8 cellular contexts compared by ENCODE assay signal in the genomic region with DNA sequence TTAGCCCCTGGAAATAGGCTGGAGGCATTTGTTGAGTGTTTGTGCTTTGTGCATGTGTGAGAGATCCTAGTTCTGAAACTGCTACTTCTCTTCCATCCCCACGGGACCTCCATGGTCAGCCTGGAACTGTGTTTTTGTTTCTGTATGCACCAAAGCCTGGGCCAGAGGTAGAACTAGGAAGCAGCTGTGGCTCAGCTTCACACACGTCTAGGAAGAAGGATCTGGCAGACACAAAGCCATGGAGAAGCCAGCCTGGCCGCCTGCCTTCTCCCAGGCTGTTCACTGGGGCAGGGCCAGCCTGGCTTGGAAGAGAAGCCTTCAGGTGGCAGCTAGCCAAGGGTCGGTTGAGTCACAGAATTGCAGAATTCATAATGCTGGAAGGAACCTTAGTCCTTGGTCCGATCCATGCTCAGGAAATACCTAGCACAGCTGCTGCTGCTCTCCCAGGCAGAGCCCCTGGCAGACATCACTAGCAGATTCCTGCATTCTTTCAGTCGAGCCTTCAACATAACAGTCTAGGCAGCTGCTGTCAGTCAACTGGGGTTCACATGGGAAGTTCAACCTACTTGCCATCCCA.
DNase-seq lines count a peak whose midpoint lies in the region; ATAC-seq lines count a peak whose summit lies in the region.

No MANE protein-coding gene starts in this region.

- peak overlapping the region; percentile 76 for H3K27ac Mint-ChIP-seq in stimulated activated naive CD8-positive, alpha-beta T cell treated with anti-CD3 and anti-CD28 coated beads, Interleukin-15, Interleukin-2, amounts not matched to agents 100 ng/mL and 50 ng/mL, for 24 hours

- H3K9me3 Mint-ChIP-seq in stimulated activated naive CD8-positive, alpha-beta T cell treated with anti-CD3 and anti-CD28 coated beads, Interleukin-15, Interleukin-2, amounts not matched to agents 100 ng/mL and 50 ng/mL, for 24 hours = no peaks in the 10 kb centered on the region

- peak overlapping the region in 20 of 21 experiments; percentile 13 to 95 (median 73) for H3K27ac ChIP-seq in skin epidermis

- no peaks in the 10 kb centered on the region for H3K27me3 Mint-ChIP-seq in stimulated activated naive CD8-positive, alpha-beta T cell treated with anti-CD3 and anti-CD28 coated beads, Interleukin-15, Interleukin-2, amounts not matched to agents 100 ng/mL and 50 ng/mL, for 24 hours

- no peak overlapping the region for H3K4me3 ChIP-seq in skin epidermis

- peak overlapping the region; percentile 5 for H3K4me3 Mint-ChIP-seq in stimulated activated naive CD8-positive, alpha-beta T cell treated with anti-CD3 and anti-CD28 coated beads, Interleukin-15, Interleukin-2, amounts not matched to agents 100 ng/mL and 50 ng/mL, for 24 hours

- H3K4me1 Mint-ChIP-seq in stimulated activated naive CD8-positive, alpha-beta T cell treated with anti-CD3 and anti-CD28 coated beads, Interleukin-15, Interleukin-2, amounts not matched to agents 100 ng/mL and 50 ng/mL, for 24 hours (ENCODE audit: low read depth) = peaks cover 83% of the 10 kb centered on the region

- no peak for ATAC-seq in stimulated activated naive CD8-positive, alpha-beta T cell treated with anti-CD3 and anti-CD28 coated beads, Interleukin-15, Interleukin-2, amounts not matched to agents 100 U/mL and 50 U/mL, for 24 hours
- ATAC-seq in GM21717 (IDR thresholded peaks at IDR 0.05; ENCODE audit: unreplicated experiment) = no peak
- no peak for ATAC-seq in GM18498 (IDR thresholded peaks at IDR 0.05; ENCODE audit: unreplicated experiment)

- DNase-seq in stimulated activated naive CD8-positive, alpha-beta T cell treated with anti-CD3 and anti-CD28 coated beads, Interleukin-15, Interleukin-2, amounts not matched to agents 100 U/mL and 50 U/mL, for 24 hours = no peak
- DNase-seq in anterior cingulate cortex (lab: John Stamatoyannopoulos, UW) = peak in 44 of 58 donors; percentile 7 to 67 (median 34)
- DNase-seq in hypothalamus (lab: John Stamatoyannopoulos, UW) = peak in 38 of 51 donors; percentile 16 to 84 (median 54)
- no peak for DNase-seq in NCI-H128 (lab: John Stamatoyannopoulos, UW; ENCODE audit: unreplicated experiment)

- peaks cover 9% of the 10 kb centered on the region for H3K36me3 Mint-ChIP-seq in stimulated activated naive CD8-positive, alpha-beta T cell treated with anti-CD3 and anti-CD28 coated beads, Interleukin-15, Interleukin-2, amounts not matched to agents 100 ng/mL and 50 ng/mL, for 24 hours (ENCODE audit: low read depth)

Comparison
In these comparisons a context has a peak if more than half of its experiments do, and no peak if none do; other contexts are left out.
1. DNase-seq: peak in anterior cingulate cortex (44 of 58) and hypothalamus (38 of 51); none in stimulated activated naive CD8-positive, alpha-beta T cell treated with anti-CD3 and anti-CD28 coated beads, Interleukin-15, Interleukin-2, amounts not matched to agents 100 U/mL and 50 U/mL, for 24 hours (single experiment) and NCI-H128 (single experiment).